Comparison of ENCODE assay signal across 28 cellular contexts in the genomic region with DNA sequence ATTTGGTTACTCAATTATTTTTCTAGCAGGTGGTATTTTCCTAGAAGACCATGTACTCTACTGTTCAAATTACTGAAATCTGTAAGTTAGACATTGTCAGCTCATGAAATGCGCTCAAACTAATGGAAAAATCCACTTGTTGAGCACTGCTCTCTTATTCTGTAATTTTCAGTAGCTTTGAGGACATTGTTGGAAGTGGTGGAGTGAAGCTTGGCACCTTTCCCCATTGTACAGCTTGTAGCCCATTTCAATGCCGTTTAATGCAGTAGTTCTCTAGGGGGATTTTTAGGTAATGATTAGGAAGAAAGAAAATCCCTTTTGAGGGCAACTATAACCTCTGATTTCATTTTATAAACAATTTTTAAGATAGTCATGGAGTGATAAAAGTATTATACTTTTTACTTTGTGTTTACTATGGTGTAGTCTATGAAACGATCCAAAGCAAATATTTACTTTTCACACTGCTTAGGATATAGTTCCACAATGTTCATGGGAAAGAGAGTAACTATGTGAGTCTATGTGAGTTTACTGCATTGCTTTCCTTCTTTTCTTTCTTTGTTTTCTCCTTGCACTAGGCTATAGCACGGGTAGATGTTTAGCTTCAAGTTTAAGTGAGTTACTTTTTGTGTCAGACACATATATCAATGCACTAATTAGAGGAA.
"Had no signal": no experiment of that assay in that cellular context is flagged by ENCODE, and none has a peak within 500 bp of the region (broad histone marks: within the 10 kb centered on the region; RNA-seq: fewer than 3 reads in every experiment).

No MANE protein-coding gene starts in this region.

- DNase-seq: activated CD4-positive, alpha-beta T cell treated with anti-CD3 and anti-CD28 coated beads for 36 hours; activated CD4-positive, alpha-beta T cell treated with anti-CD3 and anti-CD28 coated beads, Interleukin-2, amount 10 ng/mL, durations not matched to agents 7 days and 5 days; activated CD4-positive, alpha-beta T cell treated with anti-CD3 and anti-CD28 coated beads, Interleukin-2, amount 50 U/mL, for 48 hours; activated CD8-positive, alpha-beta T cell treated with anti-CD3 and anti-CD28 coated beads, Interleukin-2, amount 10 ng/mL, durations not matched to agents 7 days and 5 days; activated gamma-delta T cell; activated naive CD4-positive, alpha-beta T cell treated with Interleukin-2 at 50 U/mL for 16 hours; activated T-cell treated with anti-CD3 and anti-CD28 coated beads, Interleukin-2, amount 50 U/mL, for 24 hours; adrenal gland; anterior cingulate cortex; central memory CD4-positive, alpha-beta T cell; Kasumi-1; KG1; MM.1S; MV-4-11; NCI-H1092; NCI-H1436 treated with DMSO at 0.1 percent for 48 hours; NCI-H187; NCI-H2081 treated with DMSO at 0.1 percent for 48 hours; NCI-H226; NCI-H446 treated with DMSO at 0.1 percent for 48 hours; NCI-H526; NCI-H748 treated with DMSO at 0.1 percent for 48 hours; Peyer's patch; RPMI8226; SHP77 treated with DMSO at 0.1 percent for 48 hours; SK-N-SH had no signal

- H3K4me3 ChIP-seq: adrenal gland, Peyer's patch, SJSA1 had no signal

- FAIRE-seq: TTC549 had no signal

- H3K9me3 ChIP-seq: adrenal gland, Peyer's patch, SJSA1, SK-N-SH had no signal

- H3K27ac ChIP-seq: adrenal gland, Peyer's patch, SJSA1 had no signal

- H3K4me2 ChIP-seq: SK-N-SH had no signal

- H3K27me3 ChIP-seq: adrenal gland, Peyer's patch, SJSA1 had no signal

- ATAC-seq: activated CD4-positive, alpha-beta T cell treated with anti-CD3 and anti-CD28 coated beads for 36 hours; activated CD8-positive, alpha-beta T cell treated with anti-CD3 and anti-CD28 coated beads, Interleukin-2, amount 10 ng/mL, durations not matched to agents 7 days and 5 days had no signal

- H3K36me3 ChIP-seq: adrenal gland, Peyer's patch, SJSA1 had no signal

- H3K4me1 ChIP-seq: adrenal gland, Peyer's patch, SJSA1 had no signal

- H3K9ac ChIP-seq: SK-N-SH had no signal
